ENCODE assay signal across 1 cellular context in the genomic region with DNA sequence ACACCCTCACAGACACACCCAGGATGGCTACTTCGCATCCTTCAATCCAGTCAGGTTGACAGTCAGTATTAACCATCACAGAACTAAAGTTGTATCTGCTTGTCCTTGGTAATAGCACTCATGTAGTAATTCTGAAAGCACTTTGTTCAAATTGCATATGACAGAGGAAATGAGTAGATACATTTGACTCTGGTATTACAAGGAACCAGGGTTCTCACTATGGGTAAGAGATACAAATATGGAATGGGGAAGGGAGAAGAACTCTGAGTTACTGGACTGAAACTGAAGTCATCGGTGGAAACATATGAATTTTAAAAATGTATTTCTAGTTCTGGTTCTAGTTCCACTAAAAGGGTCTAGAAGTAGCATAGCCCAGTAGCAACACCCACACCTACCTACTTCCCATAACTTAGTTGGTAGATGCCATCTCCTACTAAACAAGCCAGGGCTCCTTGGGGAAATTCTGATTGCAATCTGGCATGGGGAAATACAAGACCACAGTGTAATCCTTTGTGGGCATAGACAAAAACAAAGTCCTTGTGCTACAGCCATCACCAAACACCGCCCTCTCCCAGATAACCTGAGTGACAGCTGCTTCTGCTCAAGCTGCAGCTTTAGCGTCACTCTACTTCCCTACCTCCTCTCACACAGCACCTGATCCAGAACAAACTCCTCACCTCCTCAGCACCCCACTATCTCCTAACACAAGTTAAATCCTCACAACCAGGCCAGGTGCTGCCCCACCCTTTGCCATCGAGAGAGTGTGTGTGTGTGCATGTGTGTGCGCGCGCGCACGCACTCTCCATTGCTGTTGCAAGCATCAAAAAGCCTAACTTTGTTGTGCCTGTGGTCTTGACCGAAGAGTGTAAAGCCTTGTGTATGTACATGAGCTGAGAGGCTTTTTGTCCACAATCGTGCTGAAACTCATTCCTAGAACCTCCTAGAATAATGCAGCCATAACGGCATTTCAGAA.
A peak's percentile ranks its signal among the peaks of the same experiment; 100 is the strongest.
TF ChIP-seq lines count a peak whose summit lies in the region.

No MANE protein-coding gene starts in this region.

TF ChIP-seq in GM12878, 131 proteins besides CTCF, POLR2A, EP300 and RAD21 (continued from another document):
- TF ChIP-seq PBX3 (IDR thresholded peaks at IDR 0.05; ENCODE audit: insufficient replicate concordance, low read depth, low read length) (no peak), ZNF217 (IDR thresholded peaks at IDR 0.05) (no peak), TCF3 (IDR thresholded peaks at IDR 0.05; ENCODE audit: borderline replicate concordance, insufficient read depth, low read depth, low read length) (0 out of 2 replicates have a peak, but pooled peaks have one; percentile 52), GABPA (IDR thresholded peaks at IDR 0.05; ENCODE audit: low read depth) (0 out of 2 replicates have a peak, but pooled peaks have one; percentile 35), JUNB (IDR thresholded peaks at IDR 0.05) (peak; percentile 88), CEBPB (IDR thresholded peaks at IDR 0.05; ENCODE audit: borderline replicate concordance in 1 of 2, low read depth in 2 of 2, low read length in 2 of 2) (peak in 1 of 2 experiments; percentile 74; a peak in 2 of 4 replicates), ATF7 (IDR thresholded peaks at IDR 0.05; ENCODE audit: low read depth) (peak; percentile 49; the same call in 1 of the 2 replicates), CBX5 (IDR thresholded peaks at IDR 0.05; ENCODE audit: low read depth) (no peak), FOXM1 (IDR thresholded peaks at IDR 0.05; ENCODE audit: low read depth, low read length) (peak; percentile 52; the same call in 1 of the 2 replicates), BCL11A (IDR thresholded peaks at IDR 0.05; ENCODE audit: low read depth, low read length) (peak; percentile 33; the same call in 1 of the 2 replicates), IKZF1 (conservative IDR thresholded peaks at IDR 0.05) (peak; percentile 48; the same call in 1 of the 2 replicates), TCF12 (IDR thresholded peaks at IDR 0.05; ENCODE audit: low read depth, low read length) (0 out of 2 replicates have a peak, but pooled peaks have one; percentile 32), PML (IDR thresholded peaks at IDR 0.05; ENCODE audit: low read length) (0 out of 2 replicates have a peak, but pooled peaks have one; percentile 24), IKZF2 (IDR thresholded peaks at IDR 0.05) (peak; percentile 64 to 66; a peak in 3 of 4 replicates), MEF2A (IDR thresholded peaks at IDR 0.05; ENCODE audit: insufficient read depth, low read depth, low read length) (peak; percentile 39; the same call in 1 of the 2 replicates), CREM (IDR thresholded peaks at IDR 0.05; ENCODE audit: low read depth) (peak; percentile 43; the same call in 1 of the 2 replicates), ETV6 (conservative IDR thresholded peaks at IDR 0.05 in 1 of 2, IDR thresholded peaks at IDR 0.05 in 1 of 2; ENCODE audit: borderline replicate concordance in 1 of 2, low read depth in 1 of 2) (peak in 1 of 2 experiments; percentile 81; a peak in 2 of 4 replicates), IRF4 (IDR thresholded peaks at IDR 0.05; ENCODE audit: low read depth, low read length) (0 out of 2 replicates have a peak, but pooled peaks have one; percentile 19), NFIC (IDR thresholded peaks at IDR 0.05; ENCODE audit: low read depth, low read length) (peak; percentile 88)
- TF ChIP-seq, protein P1, sequence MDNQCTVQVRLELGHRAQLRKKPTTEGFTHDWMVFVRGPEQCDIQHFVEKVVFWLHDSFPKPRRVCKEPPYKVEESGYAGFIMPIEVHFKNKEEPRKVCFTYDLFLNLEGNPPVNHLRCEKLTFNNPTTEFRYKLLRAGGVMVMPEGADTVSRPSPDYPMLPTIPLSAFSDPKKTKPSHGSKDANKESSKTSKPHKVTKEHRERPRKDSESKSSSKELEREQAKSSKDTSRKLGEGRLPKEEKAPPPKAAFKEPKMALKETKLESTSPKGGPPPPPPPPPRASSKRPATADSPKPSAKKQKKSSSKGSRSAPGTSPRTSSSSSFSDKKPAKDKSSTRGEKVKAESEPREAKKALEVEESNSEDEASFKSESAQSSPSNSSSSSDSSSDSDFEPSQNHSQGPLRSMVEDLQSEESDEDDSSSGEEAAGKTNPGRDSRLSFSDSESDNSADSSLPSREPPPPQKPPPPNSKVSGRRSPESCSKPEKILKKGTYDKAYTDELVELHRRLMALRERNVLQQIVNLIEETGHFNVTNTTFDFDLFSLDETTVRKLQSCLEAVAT (IDR thresholded peaks at IDR 0.05), result 0 out of 2 replicates have a peak, but pooled peaks have one; percentile 26
- TF ChIP-seq, protein P2, sequence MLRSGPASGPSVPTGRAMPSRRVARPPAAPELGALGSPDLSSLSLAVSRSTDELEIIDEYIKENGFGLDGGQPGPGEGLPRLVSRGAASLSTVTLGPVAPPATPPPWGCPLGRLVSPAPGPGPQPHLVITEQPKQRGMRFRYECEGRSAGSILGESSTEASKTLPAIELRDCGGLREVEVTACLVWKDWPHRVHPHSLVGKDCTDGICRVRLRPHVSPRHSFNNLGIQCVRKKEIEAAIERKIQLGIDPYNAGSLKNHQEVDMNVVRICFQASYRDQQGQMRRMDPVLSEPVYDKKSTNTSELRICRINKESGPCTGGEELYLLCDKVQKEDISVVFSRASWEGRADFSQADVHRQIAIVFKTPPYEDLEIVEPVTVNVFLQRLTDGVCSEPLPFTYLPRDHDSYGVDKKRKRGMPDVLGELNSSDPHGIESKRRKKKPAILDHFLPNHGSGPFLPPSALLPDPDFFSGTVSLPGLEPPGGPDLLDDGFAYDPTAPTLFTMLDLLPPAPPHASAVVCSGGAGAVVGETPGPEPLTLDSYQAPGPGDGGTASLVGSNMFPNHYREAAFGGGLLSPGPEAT (IDR thresholded peaks at IDR 0.05; ENCODE audit: low read depth), result 0 out of 2 replicates have a peak, but pooled peaks have one; percentile 30
- TF ChIP-seq, protein P3, sequence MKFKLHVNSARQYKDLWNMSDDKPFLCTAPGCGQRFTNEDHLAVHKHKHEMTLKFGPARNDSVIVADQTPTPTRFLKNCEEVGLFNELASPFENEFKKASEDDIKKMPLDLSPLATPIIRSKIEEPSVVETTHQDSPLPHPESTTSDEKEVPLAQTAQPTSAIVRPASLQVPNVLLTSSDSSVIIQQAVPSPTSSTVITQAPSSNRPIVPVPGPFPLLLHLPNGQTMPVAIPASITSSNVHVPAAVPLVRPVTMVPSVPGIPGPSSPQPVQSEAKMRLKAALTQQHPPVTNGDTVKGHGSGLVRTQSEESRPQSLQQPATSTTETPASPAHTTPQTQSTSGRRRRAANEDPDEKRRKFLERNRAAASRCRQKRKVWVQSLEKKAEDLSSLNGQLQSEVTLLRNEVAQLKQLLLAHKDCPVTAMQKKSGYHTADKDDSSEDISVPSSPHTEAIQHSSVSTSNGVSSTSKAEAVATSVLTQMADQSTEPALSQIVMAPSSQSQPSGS (IDR thresholded peaks at IDR 0.05; ENCODE audit: low read length), result peak; percentile 70; the same call in 1 of the 2 replicates
- TF ChIP-seq, protein P4, sequence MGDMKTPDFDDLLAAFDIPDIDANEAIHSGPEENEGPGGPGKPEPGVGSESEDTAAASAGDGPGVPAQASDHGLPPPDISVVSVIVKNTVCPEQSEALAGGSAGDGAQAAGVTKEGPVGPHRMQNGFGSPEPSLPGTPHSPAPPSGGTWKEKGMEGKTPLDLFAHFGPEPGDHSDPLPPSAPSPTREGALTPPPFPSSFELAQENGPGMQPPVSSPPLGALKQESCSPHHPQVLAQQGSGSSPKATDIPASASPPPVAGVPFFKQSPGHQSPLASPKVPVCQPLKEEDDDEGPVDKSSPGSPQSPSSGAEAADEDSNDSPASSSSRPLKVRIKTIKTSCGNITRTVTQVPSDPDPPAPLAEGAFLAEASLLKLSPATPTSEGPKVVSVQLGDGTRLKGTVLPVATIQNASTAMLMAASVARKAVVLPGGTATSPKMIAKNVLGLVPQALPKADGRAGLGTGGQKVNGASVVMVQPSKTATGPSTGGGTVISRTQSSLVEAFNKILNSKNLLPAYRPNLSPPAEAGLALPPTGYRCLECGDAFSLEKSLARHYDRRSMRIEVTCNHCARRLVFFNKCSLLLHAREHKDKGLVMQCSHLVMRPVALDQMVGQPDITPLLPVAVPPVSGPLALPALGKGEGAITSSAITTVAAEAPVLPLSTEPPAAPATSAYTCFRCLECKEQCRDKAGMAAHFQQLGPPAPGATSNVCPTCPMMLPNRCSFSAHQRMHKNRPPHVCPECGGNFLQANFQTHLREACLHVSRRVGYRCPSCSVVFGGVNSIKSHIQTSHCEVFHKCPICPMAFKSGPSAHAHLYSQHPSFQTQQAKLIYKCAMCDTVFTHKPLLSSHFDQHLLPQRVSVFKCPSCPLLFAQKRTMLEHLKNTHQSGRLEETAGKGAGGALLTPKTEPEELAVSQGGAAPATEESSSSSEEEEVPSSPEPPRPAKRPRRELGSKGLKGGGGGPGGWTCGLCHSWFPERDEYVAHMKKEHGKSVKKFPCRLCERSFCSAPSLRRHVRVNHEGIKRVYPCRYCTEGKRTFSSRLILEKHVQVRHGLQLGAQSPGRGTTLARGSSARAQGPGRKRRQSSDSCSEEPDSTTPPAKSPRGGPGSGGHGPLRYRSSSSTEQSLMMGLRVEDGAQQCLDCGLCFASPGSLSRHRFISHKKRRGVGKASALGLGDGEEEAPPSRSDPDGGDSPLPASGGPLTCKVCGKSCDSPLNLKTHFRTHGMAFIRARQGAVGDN (IDR thresholded peaks at IDR 0.05), result no peak
